8 cellular contexts compared by ENCODE assay signal in the genomic region with DNA sequence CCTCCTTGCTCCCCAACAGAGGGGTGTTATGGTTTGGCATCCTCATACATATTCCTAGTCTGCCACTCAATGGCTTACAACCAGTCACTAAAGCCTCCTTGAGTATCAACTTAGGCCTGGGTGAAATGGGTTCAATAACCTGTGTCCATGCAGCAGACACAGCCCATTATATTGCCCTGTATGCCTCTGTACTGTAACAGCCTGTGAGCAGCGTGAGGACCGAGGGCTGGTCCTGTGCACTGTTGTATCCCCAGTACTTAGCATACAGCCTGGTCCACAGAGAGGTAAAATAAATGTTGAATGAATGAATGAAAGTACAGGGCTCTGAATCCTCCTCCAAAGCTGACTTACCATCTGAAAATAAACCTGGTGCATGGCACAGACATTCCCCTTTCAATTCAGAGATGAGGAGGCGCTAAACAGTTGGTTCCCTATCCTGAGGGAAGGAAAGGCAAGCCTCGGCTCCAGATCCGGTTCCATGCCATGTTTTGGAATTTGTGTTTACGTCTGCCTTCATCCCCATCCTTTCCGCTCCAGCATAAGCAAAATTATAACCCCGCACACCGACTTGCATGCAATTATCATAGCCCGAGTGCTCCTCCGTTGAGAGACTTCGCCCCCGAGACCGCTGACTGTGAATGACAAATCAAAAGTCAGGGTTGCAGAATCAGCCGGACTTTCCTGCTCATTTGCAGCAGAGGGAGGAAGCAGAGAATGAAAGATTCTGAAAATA. TPM values are rescaled to one million over a fixed set of nuclear protein-coding genes. Genes with fewer than 3 reads are reported as not detected.
DNase-seq lines count a peak whose midpoint lies in the region; ATAC-seq, FAIRE-seq and TF ChIP-seq lines count a peak whose summit lies in the region.

No MANE protein-coding gene starts in this region.

- peaks cover 15 to 38% (median 24%) of the 10 kb centered on the region in 3 donors for H3K4me1 Mint-ChIP-seq in T-cell

- no peaks in the 10 kb centered on the region for H3K79me2 ChIP-seq in neural cell (replicated peaks; ENCODE audit: insufficient read depth, low read length)

- no peaks in the 10 kb centered on the region for H3K9me2 ChIP-seq in neural cell (ENCODE audit: insufficient read depth, low read length)

- peak overlapping the region in 1 of 2 donors; percentile 24 for H3K27ac Mint-ChIP-seq in T-cell

- H2AFZ ChIP-seq in neural cell (ENCODE audit: low read depth, low read length), result no peak overlapping the region

- peak overlapping the region; percentile 18 to 79 (median 60) for H3K4me3 Mint-ChIP-seq in T-cell

- H3K4me3 ChIP-seq in A549 (peak overlapping the region; percentile 21; the same call in 1 of the 3 replicates), fibroblast of pulmonary artery (replicated peaks; ENCODE audit: low read depth, low read length) (peak overlapping the region; percentile 47), neural cell (ENCODE audit: low read length) (peak overlapping the region; percentile 75)

- TF ChIP-seq EP300 in A549 (IDR thresholded peaks at IDR 0.05) (no peak), neural cell (conservative IDR thresholded peaks at IDR 0.05; ENCODE audit: poor library complexity, severe bottlenecking) (no peak)

- no peak overlapping the region for H3K27ac ChIP-seq in A549
- H3K27ac ChIP-seq in neural cell (ENCODE audit: low read length), result no peak overlapping the region

- FAIRE-seq in A549 (lab: Jason Lieb, UNC), result no peak

- no peaks in the 10 kb centered on the region for H4K20me1 ChIP-seq in neural cell (ENCODE audit: insufficient read depth)

- TF ChIP-seq CTCF in A549 (IDR thresholded peaks at IDR 0.05), result no peak
- no peak for TF ChIP-seq CTCF in fibroblast of pulmonary artery (IDR thresholded peaks at IDR 0.05; ENCODE audit: low read length, missing control alignments)
- TF ChIP-seq CTCF in neural cell (IDR thresholded peaks at IDR 0.05; ENCODE audit: poor library complexity, severe bottlenecking), result no peak

- no peaks in the 10 kb centered on the region for H3K27me3 ChIP-seq in neural cell (ENCODE audit: insufficient read depth, low read depth, low read length)

- H3K9ac ChIP-seq in neural cell (ENCODE audit: low read length), result peak overlapping the region; percentile 58

- ATAC-seq in A549 (peak in 1 of 2 experiments; percentile 68; a peak in 3 of 6 replicates), T-cell (replicated peaks in 1 of 4) (no peak), HG03442 (IDR thresholded peaks at IDR 0.05; ENCODE audit: unreplicated experiment) (no peak), GM21381 (IDR thresholded peaks at IDR 0.05; ENCODE audit: unreplicated experiment) (no peak)

- no peaks in the 10 kb centered on the region for H3K36me3 Mint-ChIP-seq in T-cell

- H3K9me3 ChIP-seq in A549, result no peaks in the 10 kb centered on the region
- no peaks in the 10 kb centered on the region for H3K9me3 ChIP-seq in neural cell (ENCODE audit: low read length)

- no peaks in the 10 kb centered on the region for H3K36me3 ChIP-seq in neural cell (ENCODE audit: insufficient read depth, low read length)

- POLR2A ChIA-PET in A549 (lab: Yijun Ruan, JAX) (no interaction called here), T-cell (lab: Charles Lee) (interaction anchor here in 1 of 2 donors (0.6 kb wide), 1 partner anchor 156 kb away, joined by 3 read pairs; the partner anchor contains the start of genes LEPR and LEPROT)

- peaks cover 17% of the 10 kb centered on the region; the same call in 2 of the 3 replicates for H3K4me1 ChIP-seq in A549

- no peaks in the 10 kb centered on the region for H3K9me3 Mint-ChIP-seq in T-cell

- DNase-seq in A549 (ENCODE audit: low read depth in 1 of 2, low spot score in 1 of 2) (peak in 1 of 2 experiments; percentile 29), GOT3 (lab: John Stamatoyannopoulos, UW) (peak; percentile 19), T-cell (no peak), fibroblast of pulmonary artery (ENCODE audit: low read depth) (peak; percentile 62), NCI-H2081 treated with DMSO at 0.1 percent for 48 hours (lab: John Stamatoyannopoulos, UW) (no peak)

- peaks cover 16 to 31% of the 10 kb centered on the region in 2 donors for H3K27me3 Mint-ChIP-seq in T-cell

- TF ChIP-seq POLR2A in A549 (IDR thresholded peaks at IDR 0.05; ENCODE audit: low read length), result no peak

- 38% methylated on average over 15 of the region's 15 CpGs for WGBS in A549 (ENCODE audit: missing lambda C conversion rate)

- TF ChIP-seq RAD21 in A549 (conservative IDR thresholded peaks at IDR 0.05 in 1 of 2, IDR thresholded peaks at IDR 0.05 in 1 of 2), result no peak
- TF ChIP-seq RAD21 in neural cell (conservative IDR thresholded peaks at IDR 0.05), result peak; percentile 20

- H3K4me2 ChIP-seq in A549, result peak overlapping the region; percentile 52
- H3K4me2 ChIP-seq in neural cell (ENCODE audit: low read length), result peak overlapping the region; percentile 66

- H3F3A ChIP-seq in neural cell (ENCODE audit: insufficient read depth, low read length, poor library complexity, severe bottlenecking), result no peaks in the 10 kb centered on the region

- CTCF ChIA-PET in A549 (lab: Yijun Ruan, JAX) (no interaction called here), T-cell (lab: Charles Lee) (interaction anchor here in 1 of 2 donors (1.3 kb wide), 1 partner anchor 10 kb away, joined by 3 read pairs; no protein-coding TSS in a partner anchor)

TF ChIP-seq in A549, 52 proteins besides CTCF, POLR2A, EP300 and RAD21 (continues in another document):
- TF ChIP-seq, protein P1, sequence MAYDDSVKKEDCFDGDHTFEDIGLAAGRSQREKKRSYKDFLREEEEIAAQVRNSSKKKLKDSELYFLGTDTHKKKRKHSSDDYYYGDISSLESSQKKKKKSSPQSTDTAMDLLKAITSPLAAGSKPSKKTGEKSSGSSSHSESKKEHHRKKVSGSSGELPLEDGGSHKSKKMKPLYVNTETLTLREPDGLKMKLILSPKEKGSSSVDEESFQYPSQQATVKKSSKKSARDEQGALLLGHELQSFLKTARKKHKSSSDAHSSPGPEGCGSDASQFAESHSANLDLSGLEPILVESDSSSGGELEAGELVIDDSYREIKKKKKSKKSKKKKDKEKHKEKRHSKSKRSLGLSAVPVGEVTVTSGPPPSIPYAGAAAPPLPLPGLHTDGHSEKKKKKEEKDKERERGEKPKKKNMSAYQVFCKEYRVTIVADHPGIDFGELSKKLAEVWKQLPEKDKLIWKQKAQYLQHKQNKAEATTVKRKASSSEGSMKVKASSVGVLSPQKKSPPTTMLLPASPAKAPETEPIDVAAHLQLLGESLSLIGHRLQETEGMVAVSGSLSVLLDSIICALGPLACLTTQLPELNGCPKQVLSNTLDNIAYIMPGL (CRISPR knock-in tag; IDR thresholded peaks at IDR 0.05; ENCODE audit: borderline replicate concordance), result no peak
- TF ChIP-seq RFX5 (IDR thresholded peaks at IDR 0.05) (no peak), E2F6 (IDR thresholded peaks at IDR 0.05; ENCODE audit: borderline replicate concordance, low read depth) (no peak)

TF ChIP-seq in neural cell, 6 proteins besides CTCF, POLR2A, EP300 and RAD21:
- peak; percentile 43 for TF ChIP-seq POLR2AphosphoS5 (IDR thresholded peaks at IDR 0.05)
- TF ChIP-seq REST (IDR thresholded peaks at IDR 0.05; ENCODE audit: borderline replicate concordance), result no peak
- TF ChIP-seq SMC3 (conservative IDR thresholded peaks at IDR 0.05; ENCODE audit: poor library complexity), result peak; percentile 48

RNA-seq across cellular contexts. Expression of gene DNAJC6, which starts 45.0 kb away (rescaled TPM):
- 5.0 and 6.6 TPM in 2 replicates for polyA plus RNA-seq in A549 (2011; rRNA removed)
- polyA plus RNA-seq in A549 (2012; cell fraction: cytosol; rRNA removed), result 1.8 and 2.3 TPM in 2 replicates
- 1.9 and 2.7 TPM in 2 replicates for polyA plus RNA-seq in A549 (2012; cell fraction: nucleus; rRNA removed)
- polyA plus RNA-seq in A549 (2017; fragmentation: RNase III; extraction: RNeasy Plus Mini Kit Qiagen cat#74134 plus additional on column Dnase treatment), result 2.8 to 3.0 TPM (median 2.9 TPM) in 3 replicates
- 6.5 and 8.3 TPM in 2 replicates for polyA minus RNA-seq in A549 (2011; rRNA and poly(A)+ RNA removed)
- total RNA-seq in T-cell, result 1 to 10 TPM; 1.4 to 5.2 (median 2.4) TPM
- 47.1 and 47.8 TPM in 2 replicates for polyA plus RNA-seq in neural cell
- polyA minus RNA-seq in neural cell, result 102 and 129 TPM in 2 replicates

Comparison
In these comparisons a context has a peak if more than half of its experiments do, and no peak if none do; other contexts are left out.
1. DNase-seq: peak in GOT3 (single experiment) and fibroblast of pulmonary artery (single experiment); none in T-cell (0 of 34) and NCI-H2081 treated with DMSO at 0.1 percent for 48 hours (single experiment).
2. H3K4me3 ChIP-seq: peak in every context shown above with its lines; median percentile 75 in neural cell; 47 in fibroblast of pulmonary artery; 21 in A549.